Comparison of ENCODE assay signal across 10 cellular contexts in genomic region chr2:56952871-56953270, GRCh38.
"Had no signal": no experiment of that assay in that cellular context is flagged by ENCODE, and none has a peak within 500 bp of the region (broad histone marks: within the 10 kb centered on the region; RNA-seq: fewer than 3 reads in every experiment).

No MANE protein-coding gene starts in this region.

- H3K36me3 ChIP-seq: HAP-1 had no signal

- H3K9me3 ChIP-seq: HAP-1 had no signal

- H3K4me1 ChIP-seq: HAP-1 had no signal

- H3K9ac ChIP-seq: GM23248 had no signal

- FAIRE-seq: H1, H54 had no signal

- DNase-seq: GM23248, GOT3, H7, H9, HCEC 1CT, HFFc6 had no signal

- H3K4me3 ChIP-seq: GM23248, GM23338, HAP-1 had no signal
